In the genomic region with DNA sequence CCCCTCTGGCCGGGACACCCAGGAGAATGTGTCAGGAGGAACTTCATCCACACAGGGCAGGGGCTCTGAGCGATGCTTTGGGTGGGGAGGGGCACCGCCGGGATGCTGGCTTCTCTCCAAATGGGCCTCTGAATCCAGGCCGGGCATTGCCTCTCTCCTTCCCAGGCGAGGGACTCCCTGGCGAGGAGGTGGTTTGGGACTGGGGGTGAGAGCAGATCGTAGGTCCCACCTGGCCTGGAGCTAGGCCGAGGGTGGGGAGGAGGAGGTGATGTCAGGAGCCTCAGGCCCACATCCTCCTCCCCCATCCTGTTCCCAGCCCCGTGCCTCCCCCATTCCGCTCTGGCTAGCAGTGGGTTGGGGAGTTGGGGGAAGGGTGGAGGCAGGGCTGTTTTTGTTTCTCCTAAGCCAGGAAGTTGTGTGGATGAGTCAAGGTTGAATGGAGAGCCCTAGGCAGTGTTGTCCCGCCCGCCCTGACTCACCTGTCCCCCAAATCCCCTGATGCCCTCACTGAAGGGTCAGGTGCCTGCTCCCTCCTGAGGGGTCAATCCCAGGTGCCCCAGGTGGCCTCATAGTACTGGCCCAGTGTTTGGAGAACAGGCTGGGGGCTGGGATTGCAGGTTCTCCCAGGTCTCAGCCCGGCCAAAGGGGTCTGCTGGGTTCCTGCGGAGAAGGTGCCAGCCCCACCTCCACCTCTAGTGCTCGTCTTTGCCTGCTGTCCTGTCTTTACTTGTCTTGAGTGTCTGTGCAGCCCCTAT, we compare ENCODE assay signal across 8 cellular contexts. TPM values are rescaled to one million over a fixed set of nuclear protein-coding genes. Genes with fewer than 3 reads are reported as not detected.
DNase-seq lines count a peak whose midpoint lies in the region; ATAC-seq and TF ChIP-seq lines count a peak whose summit lies in the region.

No MANE protein-coding gene starts in this region.

- no peak for TF ChIP-seq POLR2A in IMR-90 (IDR thresholded peaks at IDR 0.05; ENCODE audit: low read depth, low read length)

- H3K36me3 Mint-ChIP-seq in stimulated activated memory B cell treated with anti-CD40 and anti-IgM and Interleukin-4, amounts not matched to agents 10 μg/mL and 1 μg/mL and 100 μg/mL, for 72 hours: no peaks in the 10 kb centered on the region
- H3K36me3 Mint-ChIP-seq in activated CD4-positive, alpha-beta T cell treated with anti-CD3 and anti-CD28 coated beads, Interleukin-2, amount 10 ng/mL, durations not matched to agents 7 days and 5 days (ENCODE audit: low read depth): peaks cover 3% of the 10 kb centered on the region

- H4K5ac ChIP-seq in IMR-90 (ENCODE audit: low read depth, low read length): peak overlapping the region; percentile 72; the same call in 1 of the 2 replicates

- no peak overlapping the region for H3K4me3 Mint-ChIP-seq in stimulated activated memory B cell treated with anti-CD40 and anti-IgM and Interleukin-4, amounts not matched to agents 10 μg/mL and 1 μg/mL and 100 μg/mL, for 72 hours
- no peak overlapping the region for H3K4me3 Mint-ChIP-seq in activated CD4-positive, alpha-beta T cell treated with anti-CD3 and anti-CD28 coated beads, Interleukin-2, amount 10 ng/mL, durations not matched to agents 7 days and 5 days

- H3K4me2 ChIP-seq in IMR-90 (ENCODE audit: low read depth, low read length): no peak overlapping the region

- CTCF ChIA-PET in IMR-90 (lab: Yijun Ruan, JAX): no interaction called here
- CTCF ChIA-PET in activated CD4-positive, alpha-beta T cell treated with anti-CD3 and anti-CD28 coated beads, Interleukin-2, amount 10 ng/mL, durations not matched to agents 7 days and 5 days (lab: Charles Lee): interaction anchor here (2.1 kb wide), 1 partner anchor 10 kb away, joined by 9 read pairs; a partner anchor contains a TSS

- H3K14ac ChIP-seq in IMR-90 (replicated peaks; ENCODE audit: low read depth, low read length): 0 out of 2 replicates have a peak overlapping the region, but pooled peaks have one; percentile 37

- H2AK5ac ChIP-seq in IMR-90 (ENCODE audit: low read depth, low read length): peak overlapping the region; percentile 68

- no peak overlapping the region for H3K18ac ChIP-seq in IMR-90 (ENCODE audit: low read depth, low read length)

- 0% methylated on average over 3 of the region's 16 CpGs; no CpG with 5 or more reads in 1 of the 2 experiments for WGBS in IMR-90 (ENCODE audit: extremely low coverage in 2 of 2, insufficient read length in 1 of 2), 2 experiments

- H3K4me1 ChIP-seq in IMR-90 (ENCODE audit: control insufficient read depth, insufficient read depth, low read length) (peaks cover 16% of the 10 kb centered on the region; the same call in 1 of the 2 replicates), mucosa of descending colon (ENCODE audit: low read depth) (peaks cover 24% of the 10 kb centered on the region)

- H2BK20ac ChIP-seq in IMR-90 (ENCODE audit: low read depth, low read length): no peak overlapping the region

- no peaks in the 10 kb centered on the region for H3K9me3 Mint-ChIP-seq in stimulated activated memory B cell treated with anti-CD40 and anti-IgM and Interleukin-4, amounts not matched to agents 10 μg/mL and 1 μg/mL and 100 μg/mL, for 72 hours
- H3K9me3 Mint-ChIP-seq in activated CD4-positive, alpha-beta T cell treated with anti-CD3 and anti-CD28 coated beads, Interleukin-2, amount 10 ng/mL, durations not matched to agents 7 days and 5 days: no peaks in the 10 kb centered on the region

- H2BK120ac ChIP-seq in IMR-90 (ENCODE audit: low read depth, low read length): peak overlapping the region; percentile 20; the same call in 1 of the 2 replicates

- POLR2A ChIA-PET in IMR-90 (lab: Charles Lee; ENCODE audit: unreplicated experiment): no interaction called here
- POLR2A ChIA-PET in activated CD4-positive, alpha-beta T cell treated with anti-CD3 and anti-CD28 coated beads, Interleukin-2, amount 10 ng/mL, durations not matched to agents 7 days and 5 days (lab: Charles Lee): no interaction called here

- H4K8ac ChIP-seq in IMR-90 (ENCODE audit: low read depth in 2 of 2, low read length in 2 of 2): peak overlapping the region; percentile 33 to 77; a peak in 3 of 4 replicates

- DNase-seq in COLO668 (lab: John Stamatoyannopoulos, UW; ENCODE audit: unreplicated experiment) (peak; percentile 80), IMR-90 (peak; percentile 45), coronary artery (ENCODE audit: low spot score) (no peak), mucosa of descending colon (peak; percentile 56 to 69 (median 67))
- no peak for DNase-seq in activated CD4-positive, alpha-beta T cell treated with anti-CD3 and anti-CD28 coated beads, Interleukin-2, amount 10 ng/mL, durations not matched to agents 7 days and 5 days

- H3K56ac ChIP-seq in IMR-90 (ENCODE audit: extremely low read depth, insufficient read depth, low read length): no peak overlapping the region

- H3K9me3 ChIP-seq in IMR-90 (ENCODE audit: control insufficient read depth, insufficient read depth, low read length) (no peaks in the 10 kb centered on the region), mucosa of descending colon (no peaks in the 10 kb centered on the region)

- in situ Hi-C loops in IMR-90 (cut with MboI; ENCODE audit: low sequenced_read_pairs): no loop called here

- peak overlapping the region; percentile 77 for H2AK9ac ChIP-seq in IMR-90 (replicated peaks; ENCODE audit: low read depth, low read length, poor library complexity)

- peaks cover 62% of the 10 kb centered on the region for H3K27me3 Mint-ChIP-seq in stimulated activated memory B cell treated with anti-CD40 and anti-IgM and Interleukin-4, amounts not matched to agents 10 μg/mL and 1 μg/mL and 100 μg/mL, for 72 hours
- H3K27me3 Mint-ChIP-seq in activated CD4-positive, alpha-beta T cell treated with anti-CD3 and anti-CD28 coated beads, Interleukin-2, amount 10 ng/mL, durations not matched to agents 7 days and 5 days: peaks cover 6% of the 10 kb centered on the region

- no peak overlapping the region for H3K27ac Mint-ChIP-seq in stimulated activated memory B cell treated with anti-CD40 and anti-IgM and Interleukin-4, amounts not matched to agents 10 μg/mL and 1 μg/mL and 100 μg/mL, for 72 hours
- H3K27ac Mint-ChIP-seq in activated CD4-positive, alpha-beta T cell treated with anti-CD3 and anti-CD28 coated beads, Interleukin-2, amount 10 ng/mL, durations not matched to agents 7 days and 5 days: no peak overlapping the region

- 0 out of 2 replicates have a peak, but pooled peaks cover 10% of the 10 kb centered on the region for H3K9me1 ChIP-seq in IMR-90 (ENCODE audit: insufficient read depth, low read length)

- H2AFZ ChIP-seq in IMR-90 (replicated peaks; ENCODE audit: low read length, poor library complexity): peak overlapping the region; percentile 92

- dilution Hi-C loops in IMR-90 (cut with HindIII; ENCODE audit: low sequenced_read_pairs, unreplicated experiment): no loop called here

- no peak for TF ChIP-seq RAD21 in IMR-90 (IDR thresholded peaks at IDR 0.05; ENCODE audit: low read length)

- no peak overlapping the region for H3K9ac ChIP-seq in IMR-90 (ENCODE audit: low read depth, low read length)

- no peaks in the 10 kb centered on the region for H4K20me1 ChIP-seq in IMR-90 (ENCODE audit: insufficient read depth, low read length)

- peak overlapping the region; percentile 61 for H3K4ac ChIP-seq in IMR-90 (ENCODE audit: low read depth, low read length)

- H3K27ac ChIP-seq in IMR-90 (ENCODE audit: insufficient read depth, low read length) (no peak overlapping the region), coronary artery (peak overlapping the region in 1 of 2 donors; percentile 41)

- no peak overlapping the region for H3K23ac ChIP-seq in IMR-90 (ENCODE audit: low read depth, low read length)

- peak; percentile 50 for ATAC-seq in IMR-90 (ENCODE audit: low read depth)
- peak; percentile 21 for ATAC-seq in mucosa of descending colon
- no peak for ATAC-seq in stimulated activated memory B cell treated with anti-CD40 and anti-IgM and Interleukin-4, amounts not matched to agents 10 μg/mL and 1 μg/mL and 100 μg/mL, for 72 hours
- ATAC-seq in HG03280 (IDR thresholded peaks at IDR 0.05; ENCODE audit: unreplicated experiment): no peak
- ATAC-seq in GM19351 (IDR thresholded peaks at IDR 0.05; ENCODE audit: unreplicated experiment): no peak

- BruUV-seq in IMR-90 (replicated peaks; lab: Mats Ljungman, UMichigan): no TSS peak

- H4K91ac ChIP-seq in IMR-90 (ENCODE audit: insufficient read depth, low read depth, low read length): peak overlapping the region; percentile 49; the same call in 1 of the 2 replicates

- intact Hi-C loops in IMR-90 (cut with micrococcal nuclease) (no loop called here), mucosa of descending colon (cut with DNase I, micrococcal nuclease) (no loop called here)

- H3K27me3 ChIP-seq in IMR-90 (ENCODE audit: control insufficient read depth, insufficient read depth, low read length): peaks cover 48% of the 10 kb centered on the region

- H3K79me1 ChIP-seq in IMR-90 (ENCODE audit: low read depth in 1 of 2, low read length in 2 of 2): no peaks in the 10 kb centered on the region

- TF ChIP-seq CTCF in IMR-90 (conservative IDR thresholded peaks at IDR 0.05; ENCODE audit: low read depth, low read length) (no peak), coronary artery (IDR thresholded peaks at IDR 0.05) (no peak), mucosa of descending colon (IDR thresholded peaks at IDR 0.05) (no peak)

- H3K4me1 Mint-ChIP-seq in stimulated activated memory B cell treated with anti-CD40 and anti-IgM and Interleukin-4, amounts not matched to agents 10 μg/mL and 1 μg/mL and 100 μg/mL, for 72 hours: peaks cover 34% of the 10 kb centered on the region
- H3K4me1 Mint-ChIP-seq in activated CD4-positive, alpha-beta T cell treated with anti-CD3 and anti-CD28 coated beads, Interleukin-2, amount 10 ng/mL, durations not matched to agents 7 days and 5 days: peaks cover 38% of the 10 kb centered on the region

- H3K4me3 ChIP-seq in IMR-90 (ENCODE audit: insufficient read depth, low read depth, low read length): no peak overlapping the region
- H3K4me3 ChIP-seq in coronary artery: peak overlapping the region; percentile 56
- H3K4me3 ChIP-seq in mucosa of descending colon: no peak overlapping the region

- H2BK5ac ChIP-seq in IMR-90 (ENCODE audit: low read depth, low read length, poor library complexity, severe bottlenecking): no peak overlapping the region

- peak overlapping the region; percentile 63; the same call in 1 of the 3 replicates for H2BK15ac ChIP-seq in IMR-90 (ENCODE audit: low read depth, low read length)

- no peaks in the 10 kb centered on the region for H3K36me3 ChIP-seq in IMR-90 (ENCODE audit: control insufficient read depth, insufficient read depth, low read length)
- H3K36me3 ChIP-seq in mucosa of descending colon (ENCODE audit: low read depth): no peaks in the 10 kb centered on the region

RNA-seq across cellular contexts. Expression of a gene that starts 2.8 kb away (rescaled TPM):
- total RNA-seq in IMR-90 (2012; rRNA removed): under 0.01 and 0.18 TPM in 2 replicates
- polyA plus RNA-seq in IMR-90 (2012; rRNA removed): 0.14 and 0.36 TPM in 2 replicates
- polyA plus RNA-seq in IMR-90 (2012; cell fraction: cytosol; rRNA removed): 0.12 and 0.26 TPM in 2 replicates
- polyA plus RNA-seq in IMR-90 (2012; cell fraction: nucleus; rRNA removed; ENCODE audit: low replicate concordance): 0.57 and 1.1 TPM in 2 replicates
- total RNA-seq in mucosa of descending colon: 10 to 100 TPM; 13.6 to 49.0 (median 28.0) TPM
- total RNA-seq in activated CD4-positive, alpha-beta T cell treated with anti-CD3 and anti-CD28 coated beads, Interleukin-2, amount 10 ng/mL, durations not matched to agents 7 days and 5 days: under 1 TPM; 0.69 to 0.81 TPM

RNA-seq across cellular contexts. Expression of a gene that starts 10.2 kb away (rescaled TPM):
- total RNA-seq in IMR-90 (2012; rRNA removed) (20.3 and 22.2 TPM in 2 replicates), mucosa of descending colon (10 to 100 TPM; 63.2 to 84.3 (median 67.1) TPM)
- polyA plus RNA-seq in IMR-90 (2012; rRNA removed): 75.6 and 82.4 TPM in 2 replicates
- 81.7 and 149 TPM in 2 replicates for polyA plus RNA-seq in IMR-90 (2012; cell fraction: cytosol; rRNA removed)
- polyA plus RNA-seq in IMR-90 (2012; cell fraction: nucleus; rRNA removed; ENCODE audit: low replicate concordance): 24.0 and 30.9 TPM in 2 replicates
- total RNA-seq in activated CD4-positive, alpha-beta T cell treated with anti-CD3 and anti-CD28 coated beads, Interleukin-2, amount 10 ng/mL, durations not matched to agents 7 days and 5 days: 10 to 100 TPM; 49.7 to 50.2 TPM

RNA-seq across cellular contexts. Expression of a gene that starts 40.7 kb away (rescaled TPM):
- 26.1 and 28.7 TPM in 2 replicates for total RNA-seq in IMR-90 (2012; rRNA removed)
- 33.3 and 34.6 TPM in 2 replicates for polyA plus RNA-seq in IMR-90 (2012; rRNA removed)
- polyA plus RNA-seq in IMR-90 (2012; cell fraction: cytosol; rRNA removed): 26.4 and 33.2 TPM in 2 replicates
- 34.2 and 69.9 TPM in 2 replicates for polyA plus RNA-seq in IMR-90 (2012; cell fraction: nucleus; rRNA removed; ENCODE audit: low replicate concordance)
- total RNA-seq in mucosa of descending colon: 100 to 1,000 TPM; 104 to 284 (median 161) TPM
- total RNA-seq in activated CD4-positive, alpha-beta T cell treated with anti-CD3 and anti-CD28 coated beads, Interleukin-2, amount 10 ng/mL, durations not matched to agents 7 days and 5 days: 1 to 10 TPM; 4.5 to 4.6 TPM

RNA-seq across cellular contexts. Expression of a gene that starts 52.7 kb away (rescaled TPM):
- total RNA-seq in IMR-90 (2012; rRNA removed): 3.6 and 4.3 TPM in 2 replicates
- 9.8 and 10.4 TPM in 2 replicates for polyA plus RNA-seq in IMR-90 (2012; rRNA removed)
- 7.2 and 13.5 TPM in 2 replicates for polyA plus RNA-seq in IMR-90 (2012; cell fraction: cytosol; rRNA removed)
- polyA plus RNA-seq in IMR-90 (2012; cell fraction: nucleus; rRNA removed; ENCODE audit: low replicate concordance): 40.4 and 52.8 TPM in 2 replicates
- 10 to 100 TPM; 27.7 to 74.6 (median 47.9) TPM for total RNA-seq in mucosa of descending colon
- 10 to 100 TPM; 27.0 to 30.6 TPM for total RNA-seq in activated CD4-positive, alpha-beta T cell treated with anti-CD3 and anti-CD28 coated beads, Interleukin-2, amount 10 ng/mL, durations not matched to agents 7 days and 5 days

Comparison
In these comparisons a context has a peak if more than half of its experiments do, and no peak if none do; other contexts are left out.
1. DNase-seq: peak in COLO668 (single experiment), IMR-90 (single experiment) and mucosa of descending colon (3 of 3); none in coronary artery (single experiment) and activated CD4-positive, alpha-beta T cell treated with anti-CD3 and anti-CD28 coated beads, Interleukin-2, amount 10 ng/mL, durations not matched to agents 7 days and 5 days (single experiment).
2. ATAC-seq: peak in IMR-90 (single experiment) and mucosa of descending colon (single experiment); none in stimulated activated memory B cell treated with anti-CD40 and anti-IgM and Interleukin-4, amounts not matched to agents 10 μg/mL and 1 μg/mL and 100 μg/mL, for 72 hours (single experiment), HG03280 (single experiment) and GM19351 (single experiment).
3. RNA of a gene that starts 2.8 kb away (total RNA-seq): 13.6 to 49.0 TPM in mucosa of descending colon; 0.69 to 0.81 TPM in activated CD4-positive, alpha-beta T cell treated with anti-CD3 and anti-CD28 coated beads, Interleukin-2, amount 10 ng/mL, durations not matched to agents 7 days and 5 days and under 0.01 to 0.18 TPM in IMR-90; every median in the first group is over 4 times any median in the second.